Comparison of ENCODE assay signal across 1 cellular context in the genomic region with DNA sequence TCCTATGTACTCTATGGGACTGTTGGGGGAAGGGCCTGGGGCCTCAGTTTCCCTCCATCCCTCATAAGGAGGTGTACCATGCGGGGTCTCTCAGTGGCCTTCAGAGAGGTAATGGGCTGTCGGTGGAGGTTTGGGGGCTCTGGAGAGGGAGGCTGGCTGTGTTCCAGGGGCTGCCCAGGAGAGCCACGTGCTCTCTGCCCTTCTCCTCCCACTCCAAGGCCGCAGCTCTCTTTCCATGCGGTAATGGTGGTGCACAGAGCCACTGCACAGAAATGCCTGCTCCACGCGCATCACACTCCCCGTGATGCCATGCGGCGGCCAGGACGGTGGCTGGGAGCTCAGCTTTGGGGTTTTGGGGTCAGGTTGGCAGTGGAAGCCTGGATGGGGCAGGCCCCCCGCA.
TF ChIP-seq lines count a peak whose summit lies in the region.

No MANE protein-coding gene starts in this region.

TF ChIP-seq in HepG2, 621 proteins besides CTCF, POLR2A, EP300 and RAD21 (continued from another document):
- TF ChIP-seq, protein P1, sequence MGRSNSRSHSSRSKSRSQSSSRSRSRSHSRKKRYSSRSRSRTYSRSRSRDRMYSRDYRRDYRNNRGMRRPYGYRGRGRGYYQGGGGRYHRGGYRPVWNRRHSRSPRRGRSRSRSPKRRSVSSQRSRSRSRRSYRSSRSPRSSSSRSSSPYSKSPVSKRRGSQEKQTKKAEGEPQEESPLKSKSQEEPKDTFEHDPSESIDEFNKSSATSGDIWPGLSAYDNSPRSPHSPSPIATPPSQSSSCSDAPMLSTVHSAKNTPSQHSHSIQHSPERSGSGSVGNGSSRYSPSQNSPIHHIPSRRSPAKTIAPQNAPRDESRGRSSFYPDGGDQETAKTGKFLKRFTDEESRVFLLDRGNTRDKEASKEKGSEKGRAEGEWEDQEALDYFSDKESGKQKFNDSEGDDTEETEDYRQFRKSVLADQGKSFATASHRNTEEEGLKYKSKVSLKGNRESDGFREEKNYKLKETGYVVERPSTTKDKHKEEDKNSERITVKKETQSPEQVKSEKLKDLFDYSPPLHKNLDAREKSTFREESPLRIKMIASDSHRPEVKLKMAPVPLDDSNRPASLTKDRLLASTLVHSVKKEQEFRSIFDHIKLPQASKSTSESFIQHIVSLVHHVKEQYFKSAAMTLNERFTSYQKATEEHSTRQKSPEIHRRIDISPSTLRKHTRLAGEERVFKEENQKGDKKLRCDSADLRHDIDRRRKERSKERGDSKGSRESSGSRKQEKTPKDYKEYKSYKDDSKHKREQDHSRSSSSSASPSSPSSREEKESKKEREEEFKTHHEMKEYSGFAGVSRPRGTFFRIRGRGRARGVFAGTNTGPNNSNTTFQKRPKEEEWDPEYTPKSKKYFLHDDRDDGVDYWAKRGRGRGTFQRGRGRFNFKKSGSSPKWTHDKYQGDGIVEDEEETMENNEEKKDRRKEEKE (IDR thresholded peaks at IDR 0.05): no peak
- TF ChIP-seq ZBTB38 (CRISPR knock-in tag; IDR thresholded peaks at IDR 0.05): peak; percentile 85
- no peak for TF ChIP-seq PLRG1 (conservative IDR thresholded peaks at IDR 0.05)
- TF ChIP-seq, protein P2, sequence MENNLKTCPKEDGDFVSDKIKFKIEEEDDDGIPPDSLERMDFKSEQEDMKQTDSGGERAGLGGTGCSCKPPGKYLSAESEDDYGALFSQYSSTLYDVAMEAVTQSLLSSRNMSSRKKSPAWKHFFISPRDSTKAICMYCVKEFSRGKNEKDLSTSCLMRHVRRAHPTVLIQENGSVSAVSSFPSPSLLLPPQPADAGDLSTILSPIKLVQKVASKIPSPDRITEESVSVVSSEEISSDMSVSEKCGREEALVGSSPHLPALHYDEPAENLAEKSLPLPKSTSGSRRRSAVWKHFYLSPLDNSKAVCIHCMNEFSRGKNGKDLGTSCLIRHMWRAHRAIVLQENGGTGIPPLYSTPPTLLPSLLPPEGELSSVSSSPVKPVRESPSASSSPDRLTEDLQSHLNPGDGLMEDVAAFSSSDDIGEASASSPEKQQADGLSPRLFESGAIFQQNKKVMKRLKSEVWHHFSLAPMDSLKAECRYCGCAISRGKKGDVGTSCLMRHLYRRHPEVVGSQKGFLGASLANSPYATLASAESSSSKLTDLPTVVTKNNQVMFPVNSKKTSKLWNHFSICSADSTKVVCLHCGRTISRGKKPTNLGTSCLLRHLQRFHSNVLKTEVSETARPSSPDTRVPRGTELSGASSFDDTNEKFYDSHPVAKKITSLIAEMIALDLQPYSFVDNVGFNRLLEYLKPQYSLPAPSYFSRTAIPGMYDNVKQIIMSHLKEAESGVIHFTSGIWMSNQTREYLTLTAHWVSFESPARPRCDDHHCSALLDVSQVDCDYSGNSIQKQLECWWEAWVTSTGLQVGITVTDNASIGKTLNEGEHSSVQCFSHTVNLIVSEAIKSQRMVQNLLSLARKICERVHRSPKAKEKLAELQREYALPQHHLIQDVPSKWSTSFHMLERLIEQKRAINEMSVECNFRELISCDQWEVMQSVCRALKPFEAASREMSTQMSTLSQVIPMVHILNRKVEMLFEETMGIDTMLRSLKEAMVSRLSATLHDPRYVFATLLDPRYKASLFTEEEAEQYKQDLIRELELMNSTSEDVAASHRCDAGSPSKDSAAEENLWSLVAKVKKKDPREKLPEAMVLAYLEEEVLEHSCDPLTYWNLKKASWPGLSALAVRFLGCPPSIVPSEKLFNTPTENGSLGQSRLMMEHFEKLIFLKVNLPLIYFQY (CRISPR knock-in tag; IDR thresholded peaks at IDR 0.05; ENCODE audit: borderline replicate concordance): no peak
- no peak for TF ChIP-seq ZNF839 (CRISPR knock-in tag; IDR thresholded peaks at IDR 0.05; ENCODE audit: borderline replicate concordance)
- TF ChIP-seq, protein P3, sequence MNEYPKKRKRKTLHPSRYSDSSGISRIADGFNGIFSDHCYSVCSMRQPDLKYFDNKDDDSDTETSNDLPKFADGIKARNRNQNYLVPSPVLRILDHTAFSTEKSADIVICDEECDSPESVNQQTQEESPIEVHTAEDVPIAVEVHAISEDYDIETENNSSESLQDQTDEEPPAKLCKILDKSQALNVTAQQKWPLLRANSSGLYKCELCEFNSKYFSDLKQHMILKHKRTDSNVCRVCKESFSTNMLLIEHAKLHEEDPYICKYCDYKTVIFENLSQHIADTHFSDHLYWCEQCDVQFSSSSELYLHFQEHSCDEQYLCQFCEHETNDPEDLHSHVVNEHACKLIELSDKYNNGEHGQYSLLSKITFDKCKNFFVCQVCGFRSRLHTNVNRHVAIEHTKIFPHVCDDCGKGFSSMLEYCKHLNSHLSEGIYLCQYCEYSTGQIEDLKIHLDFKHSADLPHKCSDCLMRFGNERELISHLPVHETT (CRISPR knock-in tag; conservative IDR thresholded peaks at IDR 0.05): no peak
- TF ChIP-seq, protein P4, sequence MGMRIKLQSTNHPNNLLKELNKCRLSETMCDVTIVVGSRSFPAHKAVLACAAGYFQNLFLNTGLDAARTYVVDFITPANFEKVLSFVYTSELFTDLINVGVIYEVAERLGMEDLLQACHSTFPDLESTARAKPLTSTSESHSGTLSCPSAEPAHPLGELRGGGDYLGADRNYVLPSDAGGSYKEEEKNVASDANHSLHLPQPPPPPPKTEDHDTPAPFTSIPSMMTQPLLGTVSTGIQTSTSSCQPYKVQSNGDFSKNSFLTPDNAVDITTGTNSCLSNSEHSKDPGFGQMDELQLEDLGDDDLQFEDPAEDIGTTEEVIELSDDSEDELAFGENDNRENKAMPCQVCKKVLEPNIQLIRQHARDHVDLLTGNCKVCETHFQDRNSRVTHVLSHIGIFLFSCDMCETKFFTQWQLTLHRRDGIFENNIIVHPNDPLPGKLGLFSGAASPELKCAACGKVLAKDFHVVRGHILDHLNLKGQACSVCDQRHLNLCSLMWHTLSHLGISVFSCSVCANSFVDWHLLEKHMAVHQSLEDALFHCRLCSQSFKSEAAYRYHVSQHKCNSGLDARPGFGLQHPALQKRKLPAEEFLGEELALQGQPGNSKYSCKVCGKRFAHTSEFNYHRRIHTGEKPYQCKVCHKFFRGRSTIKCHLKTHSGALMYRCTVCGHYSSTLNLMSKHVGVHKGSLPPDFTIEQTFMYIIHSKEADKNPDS (CRISPR knock-in tag; IDR thresholded peaks at IDR 0.05): no peak
- TF ChIP-seq SIN3A (IDR thresholded peaks at IDR 0.05; ENCODE audit: borderline replicate concordance, low read depth, low read length): no peak
